ENCODE assay signal across 8 cellular contexts in the genomic region with DNA sequence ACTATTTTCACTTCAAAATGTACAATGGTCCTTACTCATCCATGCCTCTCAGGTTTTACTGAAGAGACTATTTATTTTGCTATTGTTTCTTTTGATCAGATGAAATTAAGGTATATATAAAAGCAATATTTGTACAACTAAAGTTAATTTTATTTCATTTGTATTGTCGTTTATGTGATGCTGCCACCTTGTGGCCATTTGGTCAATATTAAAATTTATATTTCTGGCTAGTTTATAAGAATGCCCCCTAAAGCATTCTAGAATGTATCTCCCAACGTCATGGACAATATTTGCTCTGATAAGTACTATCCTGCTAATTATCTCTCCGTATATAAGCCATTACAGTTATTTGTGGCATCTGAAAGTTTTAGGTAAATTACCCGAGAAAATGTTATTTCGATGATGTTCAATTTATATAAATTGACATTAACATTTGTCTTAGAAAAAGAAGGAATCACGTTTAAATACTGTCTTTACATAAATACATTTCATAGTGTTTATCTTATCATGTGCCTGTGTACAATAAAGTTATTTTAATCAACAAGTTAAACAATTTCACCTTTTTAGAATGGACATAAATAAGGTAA.
DNase-seq lines count a peak whose midpoint lies in the region; ATAC-seq and TF ChIP-seq lines count a peak whose summit lies in the region.

No MANE protein-coding gene starts in this region.

- TF ChIP-seq RAD21 in Ishikawa (IDR thresholded peaks at IDR 0.05; ENCODE audit: low read depth): peak; percentile 53

- no peaks in the 10 kb centered on the region for H3K9me3 Mint-ChIP-seq in Calu3 (ENCODE audit: low read depth, unreplicated experiment)
- H3K9me3 Mint-ChIP-seq in WTC11: peaks cover 7% of the 10 kb centered on the region

- TF ChIP-seq EP300 in Ishikawa (IDR thresholded peaks at IDR 0.05; ENCODE audit: borderline replicate concordance): no peak

- H3K4me3 Mint-ChIP-seq in Calu3 (ENCODE audit: low read depth, unreplicated experiment): no peak overlapping the region
- H3K4me3 Mint-ChIP-seq in WTC11: no peak overlapping the region

- peak; percentile 1 for DNase-seq in Calu3
- no peak for DNase-seq in WTC11 (ENCODE audit: low spot score)
- DNase-seq in kidney glomerular epithelial cell (lab: John Stamatoyannopoulos, UW): peak; percentile 21
- no peak for DNase-seq in DMS114 treated with DMSO at 0.1 percent for 48 hours (lab: John Stamatoyannopoulos, UW; ENCODE audit: unreplicated experiment)
- no peak for DNase-seq in activated effector memory CD4-positive, alpha-beta T cell treated with Interleukin-2 at 50 U/mL for 16 hours
- no peak for DNase-seq in mesenteric fat pad (ENCODE audit: low spot score)

- H3K27me3 Mint-ChIP-seq in Calu3 (ENCODE audit: unreplicated experiment) (no peaks in the 10 kb centered on the region), WTC11 (ENCODE audit: low read depth) (no peaks in the 10 kb centered on the region; the same call in 1 of the 2 replicates)

- ATAC-seq in WTC11 (no peak), HG02798 (IDR thresholded peaks at IDR 0.05; ENCODE audit: poor library complexity, unreplicated experiment) (no peak)

- POLR2A ChIA-PET in WTC11 (lab: Charles Lee): no interaction called here

- CTCF ChIA-PET in Calu3 (lab: Charles Lee): no interaction called here
- CTCF ChIA-PET in WTC11 (lab: Charles Lee): no interaction called here

- BruUV-seq in Calu3 (replicated peaks; lab: Mats Ljungman, UMichigan): no TSS peak

- TF ChIP-seq CTCF in Calu3 (IDR thresholded peaks at IDR 0.05; ENCODE audit: unreplicated experiment) (peak; percentile 46), WTC11 (IDR thresholded peaks at IDR 0.05) (peak; percentile 69)

- intact Hi-C loops in Calu3 (cut with micrococcal nuclease; ENCODE audit: unreplicated experiment): loop anchor here (2.0 kb wide), 1 partner anchor 1097 kb away; a partner anchor contains a TSS

- no peaks in the 10 kb centered on the region for H3K36me3 Mint-ChIP-seq in Calu3 (ENCODE audit: insufficient read depth, unreplicated experiment)
- H3K36me3 Mint-ChIP-seq in WTC11: peaks cover 11% of the 10 kb centered on the region

- H3K27ac Mint-ChIP-seq in Calu3 (ENCODE audit: unreplicated experiment) (no peak overlapping the region), WTC11 (no peak overlapping the region)

- H3K4me1 Mint-ChIP-seq in Calu3 (ENCODE audit: low read depth, unreplicated experiment): no peaks in the 10 kb centered on the region
- no peaks in the 10 kb centered on the region for H3K4me1 Mint-ChIP-seq in WTC11

TF ChIP-seq in Ishikawa, 13 proteins besides CTCF, POLR2A, EP300 and RAD21:
- no peak for TF ChIP-seq TEAD4 (IDR thresholded peaks at IDR 0.05)
- no peak for TF ChIP-seq EGR1 (IDR thresholded peaks at IDR 0.05)
- TF ChIP-seq ZBTB7A (IDR thresholded peaks at IDR 0.05; ENCODE audit: low read depth): no peak
- no peak for TF ChIP-seq FOXM1 (IDR thresholded peaks at IDR 0.05; ENCODE audit: borderline replicate concordance, low read depth)

TF ChIP-seq in WTC11, 78 proteins besides CTCF, POLR2A, EP300 and RAD21:
- no peak for TF ChIP-seq KAT7 (CRISPR knock-in tag; IDR thresholded peaks at IDR 0.05; ENCODE audit: borderline replicate concordance)
- TF ChIP-seq MXD4 (CRISPR knock-in tag; IDR thresholded peaks at IDR 0.05; ENCODE audit: borderline replicate concordance): no peak
- no peak for TF ChIP-seq NFE2L1 (CRISPR knock-in tag; IDR thresholded peaks at IDR 0.05)
- TF ChIP-seq, protein P1, sequence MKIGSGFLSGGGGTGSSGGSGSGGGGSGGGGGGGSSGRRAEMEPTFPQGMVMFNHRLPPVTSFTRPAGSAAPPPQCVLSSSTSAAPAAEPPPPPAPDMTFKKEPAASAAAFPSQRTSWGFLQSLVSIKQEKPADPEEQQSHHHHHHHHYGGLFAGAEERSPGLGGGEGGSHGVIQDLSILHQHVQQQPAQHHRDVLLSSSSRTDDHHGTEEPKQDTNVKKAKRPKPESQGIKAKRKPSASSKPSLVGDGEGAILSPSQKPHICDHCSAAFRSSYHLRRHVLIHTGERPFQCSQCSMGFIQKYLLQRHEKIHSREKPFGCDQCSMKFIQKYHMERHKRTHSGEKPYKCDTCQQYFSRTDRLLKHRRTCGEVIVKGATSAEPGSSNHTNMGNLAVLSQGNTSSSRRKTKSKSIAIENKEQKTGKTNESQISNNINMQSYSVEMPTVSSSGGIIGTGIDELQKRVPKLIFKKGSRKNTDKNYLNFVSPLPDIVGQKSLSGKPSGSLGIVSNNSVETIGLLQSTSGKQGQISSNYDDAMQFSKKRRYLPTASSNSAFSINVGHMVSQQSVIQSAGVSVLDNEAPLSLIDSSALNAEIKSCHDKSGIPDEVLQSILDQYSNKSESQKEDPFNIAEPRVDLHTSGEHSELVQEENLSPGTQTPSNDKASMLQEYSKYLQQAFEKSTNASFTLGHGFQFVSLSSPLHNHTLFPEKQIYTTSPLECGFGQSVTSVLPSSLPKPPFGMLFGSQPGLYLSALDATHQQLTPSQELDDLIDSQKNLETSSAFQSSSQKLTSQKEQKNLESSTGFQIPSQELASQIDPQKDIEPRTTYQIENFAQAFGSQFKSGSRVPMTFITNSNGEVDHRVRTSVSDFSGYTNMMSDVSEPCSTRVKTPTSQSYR (CRISPR knock-in tag; IDR thresholded peaks at IDR 0.05): no peak
- TF ChIP-seq, protein P2, sequence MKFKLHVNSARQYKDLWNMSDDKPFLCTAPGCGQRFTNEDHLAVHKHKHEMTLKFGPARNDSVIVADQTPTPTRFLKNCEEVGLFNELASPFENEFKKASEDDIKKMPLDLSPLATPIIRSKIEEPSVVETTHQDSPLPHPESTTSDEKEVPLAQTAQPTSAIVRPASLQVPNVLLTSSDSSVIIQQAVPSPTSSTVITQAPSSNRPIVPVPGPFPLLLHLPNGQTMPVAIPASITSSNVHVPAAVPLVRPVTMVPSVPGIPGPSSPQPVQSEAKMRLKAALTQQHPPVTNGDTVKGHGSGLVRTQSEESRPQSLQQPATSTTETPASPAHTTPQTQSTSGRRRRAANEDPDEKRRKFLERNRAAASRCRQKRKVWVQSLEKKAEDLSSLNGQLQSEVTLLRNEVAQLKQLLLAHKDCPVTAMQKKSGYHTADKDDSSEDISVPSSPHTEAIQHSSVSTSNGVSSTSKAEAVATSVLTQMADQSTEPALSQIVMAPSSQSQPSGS (CRISPR knock-in tag; IDR thresholded peaks at IDR 0.05; ENCODE audit: borderline replicate concordance, low read depth): no peak
- no peak for TF ChIP-seq SP1 (CRISPR knock-in tag; conservative IDR thresholded peaks at IDR 0.05)
- TF ChIP-seq, protein P3, sequence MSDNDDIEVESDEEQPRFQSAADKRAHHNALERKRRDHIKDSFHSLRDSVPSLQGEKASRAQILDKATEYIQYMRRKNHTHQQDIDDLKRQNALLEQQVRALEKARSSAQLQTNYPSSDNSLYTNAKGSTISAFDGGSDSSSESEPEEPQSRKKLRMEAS (CRISPR knock-in tag; IDR thresholded peaks at IDR 0.05): no peak
- no peak for TF ChIP-seq ESRRA (CRISPR knock-in tag; IDR thresholded peaks at IDR 0.05; ENCODE audit: borderline replicate concordance)
- TF ChIP-seq CREB1 (CRISPR knock-in tag; IDR thresholded peaks at IDR 0.05): no peak

Comparison
In these comparisons a context has a peak if more than half of its experiments do, and no peak if none do; other contexts are left out.
1. DNase-seq: peak in Calu3 (single experiment) and kidney glomerular epithelial cell (single experiment); none in WTC11 (single experiment), DMS114 treated with DMSO at 0.1 percent for 48 hours (single experiment), activated effector memory CD4-positive, alpha-beta T cell treated with Interleukin-2 at 50 U/mL for 16 hours (single experiment) and mesenteric fat pad (single experiment).